ENCODE assay signal across 8 cellular contexts in the genomic region with DNA sequence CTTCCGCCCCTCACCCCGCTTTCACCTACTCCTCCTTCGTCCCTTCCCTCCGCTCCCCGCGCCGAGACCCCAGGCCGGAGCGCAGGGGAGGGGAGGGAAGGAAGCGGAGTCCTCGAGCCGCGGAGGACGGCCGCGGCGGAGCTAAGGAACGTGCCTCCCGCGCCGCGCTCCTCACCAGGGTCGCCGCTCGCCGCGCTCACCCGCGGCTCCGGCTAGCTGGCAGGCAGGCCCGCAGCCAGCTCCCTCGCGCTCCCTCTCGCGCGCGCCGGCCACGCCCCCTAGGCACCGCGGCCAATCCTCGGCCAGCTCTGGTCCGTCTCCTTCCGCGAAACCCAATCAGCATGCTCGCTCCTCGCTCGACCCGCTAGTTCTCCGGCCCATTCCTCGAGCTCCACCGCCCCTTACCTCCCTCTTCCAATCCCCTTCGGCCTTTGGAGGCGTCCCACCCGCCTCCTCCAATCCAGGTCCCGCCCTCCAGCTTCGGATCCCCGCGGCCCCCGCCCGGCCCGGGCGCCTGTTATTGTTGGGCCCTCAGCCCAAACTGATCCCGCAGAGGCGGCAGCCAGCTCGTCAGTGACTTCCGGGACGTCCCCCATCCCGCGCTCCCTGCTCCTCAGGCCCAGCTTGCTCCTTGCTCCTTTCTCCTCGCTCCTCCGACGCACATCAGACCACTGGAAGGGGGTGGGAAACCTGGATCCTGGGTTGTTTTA. TPM values are rescaled to one million over a fixed set of nuclear protein-coding genes. Genes with fewer than 3 reads are reported as not detected.
DNase-seq lines count a peak whose midpoint lies in the region; ATAC-seq and TF ChIP-seq lines count a peak whose summit lies in the region.

A gene with protein sequence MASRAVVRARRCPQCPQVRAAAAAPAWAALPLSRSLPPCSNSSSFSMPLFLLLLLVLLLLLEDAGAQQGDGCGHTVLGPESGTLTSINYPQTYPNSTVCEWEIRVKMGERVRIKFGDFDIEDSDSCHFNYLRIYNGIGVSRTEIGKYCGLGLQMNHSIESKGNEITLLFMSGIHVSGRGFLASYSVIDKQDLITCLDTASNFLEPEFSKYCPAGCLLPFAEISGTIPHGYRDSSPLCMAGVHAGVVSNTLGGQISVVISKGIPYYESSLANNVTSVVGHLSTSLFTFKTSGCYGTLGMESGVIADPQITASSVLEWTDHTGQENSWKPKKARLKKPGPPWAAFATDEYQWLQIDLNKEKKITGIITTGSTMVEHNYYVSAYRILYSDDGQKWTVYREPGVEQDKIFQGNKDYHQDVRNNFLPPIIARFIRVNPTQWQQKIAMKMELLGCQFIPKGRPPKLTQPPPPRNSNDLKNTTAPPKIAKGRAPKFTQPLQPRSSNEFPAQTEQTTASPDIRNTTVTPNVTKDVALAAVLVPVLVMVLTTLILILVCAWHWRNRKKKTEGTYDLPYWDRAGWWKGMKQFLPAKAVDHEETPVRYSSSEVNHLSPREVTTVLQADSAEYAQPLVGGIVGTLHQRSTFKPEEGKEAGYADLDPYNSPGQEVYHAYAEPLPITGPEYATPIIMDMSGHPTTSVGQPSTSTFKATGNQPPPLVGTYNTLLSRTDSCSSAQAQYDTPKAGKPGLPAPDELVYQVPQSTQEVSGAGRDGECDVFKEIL (minus strand): TSS at position 231 of the 710 bp plus-strand sequence. CDS start 369 bp downstream, outside the sequence.

- intact Hi-C loops in Right ventricle myocardium inferior (cut with DNase I), result loop anchor here (2.0 to 5.0 kb wide), 3 partner anchors 84 to 379 kb away; a partner anchor contains a TSS

- H3K9me3 Mint-ChIP-seq in osteocyte (ENCODE audit: unreplicated experiment), result no peaks in the 10 kb centered on the region

- H3K27me3 ChIP-seq in adipocyte (replicated peaks; ENCODE audit: control insufficient read depth, insufficient read depth, low read length) (no peaks in the 10 kb centered on the region), thoracic aorta (replicated peaks; ENCODE audit: insufficient read depth) (no peaks in the 10 kb centered on the region)

- TF ChIP-seq CTCF in osteocyte (IDR thresholded peaks at IDR 0.05), result no peak
- no peak for TF ChIP-seq CTCF in thoracic aorta (IDR thresholded peaks at IDR 0.05)

- H3K36me3 Mint-ChIP-seq in osteocyte (ENCODE audit: unreplicated experiment), result no peaks in the 10 kb centered on the region

- peaks cover 57% of the 10 kb centered on the region for H3K4me1 Mint-ChIP-seq in osteocyte (ENCODE audit: unreplicated experiment)

- peak within 1 kb of the TSS; percentile 94 for H3K4me3 Mint-ChIP-seq in osteocyte (ENCODE audit: unreplicated experiment)

- H3K27ac ChIP-seq in thoracic aorta, result peak within 1 kb of the TSS; percentile 89 to 93

- no peaks in the 10 kb centered on the region for H3K27me3 Mint-ChIP-seq in osteocyte (ENCODE audit: unreplicated experiment)

- peak within 1 kb of the TSS; percentile 97 for H3K27ac Mint-ChIP-seq in osteocyte (ENCODE audit: unreplicated experiment)

- peaks cover 53% of the 10 kb centered on the region for H3K4me1 ChIP-seq in adipocyte (ENCODE audit: control insufficient read depth, insufficient read depth, low read length)
- peaks cover 16 to 29% of the 10 kb centered on the region in 2 donors for H3K4me1 ChIP-seq in thoracic aorta (ENCODE audit: control insufficient read depth in 1 of 2, low read depth in 2 of 2)

- DNase-seq in NCI-H1092 (lab: John Stamatoyannopoulos, UW) (peak; percentile 98), SW 1271 (lab: John Stamatoyannopoulos, UW) (peak; percentile 94 to 97), adipocyte (ENCODE audit: low read depth) (peak; percentile 100), Right ventricle myocardium inferior (ENCODE audit: missing footprints) (peak; percentile 97), osteocyte (ENCODE audit: extremely low spot score, unreplicated experiment) (peak; percentile 99), thoracic aorta (ENCODE audit: low spot score) (peak; percentile 93)

- H3K36me3 ChIP-seq in adipocyte (ENCODE audit: control insufficient read depth, insufficient read depth, low read length, severe bottlenecking) (no peaks in the 10 kb centered on the region), thoracic aorta (no peaks in the 10 kb centered on the region)

- peak within 1 kb of the TSS; percentile 63 for H3K4me3 ChIP-seq in GM08714 (ENCODE audit: low read length)
- H3K4me3 ChIP-seq in adipocyte (ENCODE audit: low read length), result peak within 1 kb of the TSS; percentile 99
- peak within 1 kb of the TSS; percentile 76 for H3K4me3 ChIP-seq in thoracic aorta

- no peaks in the 10 kb centered on the region for H3K9me3 ChIP-seq in adipocyte (ENCODE audit: control insufficient read depth, low read length)
- no peaks in the 10 kb centered on the region for H3K9me3 ChIP-seq in thoracic aorta

- H3K9ac ChIP-seq in adipocyte (ENCODE audit: low read length), result peak within 1 kb of the TSS; percentile 97

- peak; percentile 100 for ATAC-seq in HG02610 (IDR thresholded peaks at IDR 0.05; ENCODE audit: unreplicated experiment)
- peak; percentile 98 for ATAC-seq in Right ventricle myocardium inferior
- peak; percentile 100 for ATAC-seq in thoracic aorta (ENCODE audit: insufficient number of reproducible peaks, low FRiP score, low read depth)

RNA-seq across cellular contexts. Expression of the gene that starts here (rescaled TPM):
- 34.7 TPM for total RNA-seq in Right ventricle myocardium inferior
- 83.2 and 85.5 TPM in 2 replicates for total RNA-seq in osteocyte
- total RNA-seq in thoracic aorta, result 10 to 100 TPM; 33.8 to 37.4 TPM

Comparison
In these comparisons a context has a peak if more than half of its experiments do, and no peak if none do; other contexts are left out.
1. Peak in every context shown above with its lines: DNase-seq, ATAC-seq, H3K4me3 ChIP-seq and H3K27ac ChIP-seq.